In the genomic region with DNA sequence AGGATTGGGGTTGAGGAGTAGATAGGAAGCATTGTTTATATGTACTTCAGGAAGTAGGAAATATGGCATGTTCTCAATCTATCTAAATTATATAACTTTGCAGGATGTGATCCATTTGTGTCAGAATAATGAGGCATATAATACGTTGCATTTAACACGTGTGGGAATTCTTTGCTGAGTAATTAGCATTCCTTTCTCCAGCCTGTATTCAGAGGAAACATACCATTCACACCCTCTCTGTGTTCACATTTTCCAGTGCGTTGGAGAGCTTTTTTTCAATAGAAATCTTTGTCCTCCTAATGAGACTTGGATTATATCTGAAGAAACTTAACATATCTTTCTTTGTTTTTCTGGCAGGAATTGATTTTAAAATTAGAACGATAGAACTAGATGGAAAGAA, we compare ENCODE assay signal across 8 cellular contexts. TPM values are rescaled to one million over a fixed set of nuclear protein-coding genes. Genes with fewer than 3 reads are reported as not detected.
DNase-seq lines count a peak whose midpoint lies in the region; ATAC-seq and TF ChIP-seq lines count a peak whose summit lies in the region.

No MANE protein-coding gene starts in this region.

- ATAC-seq in activated naive CD4-positive, alpha-beta T cell treated with anti-CD3 and anti-CD28 coated beads, Interleukin-2, amount 50 U/mL, for 72 hours: no peak
- ATAC-seq in memory B cell (ENCODE audit: low read depth) (no peak), HG02852 (IDR thresholded peaks at IDR 0.05; ENCODE audit: unreplicated experiment) (no peak)

- H3K36me3 ChIP-seq in tibial artery: peaks cover 0 to 9% (median 3%) of the 10 kb centered on the region in 3 donors

- H3K4me1 Mint-ChIP-seq in activated naive CD4-positive, alpha-beta T cell treated with anti-CD3 and anti-CD28 coated beads for 36 hours (ENCODE audit: low read depth): peaks cover 59% of the 10 kb centered on the region
- peaks cover 12% of the 10 kb centered on the region for H3K4me1 Mint-ChIP-seq in memory B cell

- no peaks in the 10 kb centered on the region for H3K9me3 Mint-ChIP-seq in activated naive CD4-positive, alpha-beta T cell treated with anti-CD3 and anti-CD28 coated beads for 36 hours
- H3K9me3 Mint-ChIP-seq in activated naive CD4-positive, alpha-beta T cell treated with anti-CD3 and anti-CD28 coated beads, Interleukin-2, amount 50 U/mL, for 72 hours: no peaks in the 10 kb centered on the region
- peaks cover 1% of the 10 kb centered on the region for H3K9me3 Mint-ChIP-seq in memory B cell

- H3K27me3 Mint-ChIP-seq in activated naive CD4-positive, alpha-beta T cell treated with anti-CD3 and anti-CD28 coated beads for 36 hours (ENCODE audit: low read depth): no peaks in the 10 kb centered on the region
- no peaks in the 10 kb centered on the region for H3K27me3 Mint-ChIP-seq in memory B cell

- H3K36me3 Mint-ChIP-seq in activated naive CD4-positive, alpha-beta T cell treated with anti-CD3 and anti-CD28 coated beads for 36 hours (ENCODE audit: low read depth): peaks cover 42% of the 10 kb centered on the region
- H3K36me3 Mint-ChIP-seq in activated naive CD4-positive, alpha-beta T cell treated with anti-CD3 and anti-CD28 coated beads, Interleukin-2, amount 50 U/mL, for 72 hours: peaks cover 15 to 62% of the 10 kb centered on the region in 2 donors
- H3K36me3 Mint-ChIP-seq in memory B cell: peaks cover 32% of the 10 kb centered on the region

- CTCF ChIA-PET in activated naive CD4-positive, alpha-beta T cell treated with anti-CD3 and anti-CD28 coated beads for 36 hours (lab: Charles Lee): no interaction called here

- TF ChIP-seq CTCF in cardiac fibroblast (IDR thresholded peaks at IDR 0.05; ENCODE audit: low read depth, low read length): no peak
- no peak for TF ChIP-seq CTCF in tibial artery (IDR thresholded peaks at IDR 0.05)

- peaks cover 0 to 25% (median 5%) of the 10 kb centered on the region in 4 donors for H3K4me1 ChIP-seq in tibial artery

- H3K27ac ChIP-seq in tibial artery (peak overlapping the region; percentile 27 to 40), substantia nigra (ENCODE audit: low read depth, low read length, poor library complexity, severe bottlenecking) (no peak overlapping the region)

- no peaks in the 10 kb centered on the region for H3K27me3 ChIP-seq in tibial artery

- no peak for DNase-seq in activated naive CD4-positive, alpha-beta T cell treated with anti-CD3 and anti-CD28 coated beads for 36 hours
- no peak for DNase-seq in activated naive CD4-positive, alpha-beta T cell treated with anti-CD3 and anti-CD28 coated beads, Interleukin-2, amount 50 U/mL, for 72 hours (ENCODE audit: low spot score in 2 of 2)
- DNase-seq in cardiac fibroblast (ENCODE audit: low read depth in 2 of 2) (peak; percentile 62 to 86), memory B cell (ENCODE audit: low spot score in 2 of 2) (no peak), tibial artery (no peak), NCI-H2171 (lab: John Stamatoyannopoulos, UW) (no peak), substantia nigra (lab: John Stamatoyannopoulos, UW) (no peak)

- intact Hi-C loops in activated naive CD4-positive, alpha-beta T cell treated with anti-CD3 and anti-CD28 coated beads for 36 hours (cut with micrococcal nuclease): no loop called here
- intact Hi-C loops in tibial artery (cut with DNase I; ENCODE audit: low total_unique reads): no loop called here

- H3K4me3 ChIP-seq in cardiac fibroblast (replicated peaks in 1 of 2; ENCODE audit: low read depth in 2 of 2, low read length in 2 of 2) (no peak overlapping the region), tibial artery (no peak overlapping the region)

- peak overlapping the region; percentile 71 for H3K27ac Mint-ChIP-seq in activated naive CD4-positive, alpha-beta T cell treated with anti-CD3 and anti-CD28 coated beads for 36 hours
- no peak overlapping the region for H3K27ac Mint-ChIP-seq in activated naive CD4-positive, alpha-beta T cell treated with anti-CD3 and anti-CD28 coated beads, Interleukin-2, amount 50 U/mL, for 72 hours
- H3K27ac Mint-ChIP-seq in memory B cell: peak overlapping the region; percentile 55

- H3K9me3 ChIP-seq in tibial artery: no peaks in the 10 kb centered on the region

- H3K4me3 Mint-ChIP-seq in activated naive CD4-positive, alpha-beta T cell treated with anti-CD3 and anti-CD28 coated beads for 36 hours: no peak overlapping the region
- H3K4me3 Mint-ChIP-seq in memory B cell: no peak overlapping the region

RNA-seq across cellular contexts. Expression of a gene that starts 33.0 kb away (rescaled TPM):
- 1 to 10 TPM; 6.7 to 8.6 TPM for total RNA-seq in activated naive CD4-positive, alpha-beta T cell treated with anti-CD3 and anti-CD28 coated beads for 36 hours
- 10 to 100 TPM in 1 of 2 donors, 1 to 10 TPM in 1; 2.6 to 14.7 TPM for total RNA-seq in activated naive CD4-positive, alpha-beta T cell treated with anti-CD3 and anti-CD28 coated beads, Interleukin-2, amount 50 U/mL, for 72 hours

RNA-seq across cellular contexts. Expression of a gene that starts 55.0 kb away (rescaled TPM):
- 10 to 100 TPM; 91.5 to 93.1 TPM for total RNA-seq in activated naive CD4-positive, alpha-beta T cell treated with anti-CD3 and anti-CD28 coated beads for 36 hours
- 100 to 1,000 TPM; 106 to 157 TPM for total RNA-seq in activated naive CD4-positive, alpha-beta T cell treated with anti-CD3 and anti-CD28 coated beads, Interleukin-2, amount 50 U/mL, for 72 hours

Comparison
In these comparisons a context has a peak if more than half of its experiments do, and no peak if none do; other contexts are left out.
1. H3K27ac Mint-ChIP-seq: peak in activated naive CD4-positive, alpha-beta T cell treated with anti-CD3 and anti-CD28 coated beads for 36 hours (single experiment) and memory B cell (single experiment); none in activated naive CD4-positive, alpha-beta T cell treated with anti-CD3 and anti-CD28 coated beads, Interleukin-2, amount 50 U/mL, for 72 hours (0 of 2).
2. DNase-seq: peak in cardiac fibroblast (2 of 2); none in activated naive CD4-positive, alpha-beta T cell treated with anti-CD3 and anti-CD28 coated beads for 36 hours (single experiment), activated naive CD4-positive, alpha-beta T cell treated with anti-CD3 and anti-CD28 coated beads, Interleukin-2, amount 50 U/mL, for 72 hours (0 of 2), memory B cell (0 of 2), tibial artery (0 of 2), NCI-H2171 (single experiment) and substantia nigra (0 of 49).